18 cellular contexts compared by ENCODE assay signal in the genomic region with DNA sequence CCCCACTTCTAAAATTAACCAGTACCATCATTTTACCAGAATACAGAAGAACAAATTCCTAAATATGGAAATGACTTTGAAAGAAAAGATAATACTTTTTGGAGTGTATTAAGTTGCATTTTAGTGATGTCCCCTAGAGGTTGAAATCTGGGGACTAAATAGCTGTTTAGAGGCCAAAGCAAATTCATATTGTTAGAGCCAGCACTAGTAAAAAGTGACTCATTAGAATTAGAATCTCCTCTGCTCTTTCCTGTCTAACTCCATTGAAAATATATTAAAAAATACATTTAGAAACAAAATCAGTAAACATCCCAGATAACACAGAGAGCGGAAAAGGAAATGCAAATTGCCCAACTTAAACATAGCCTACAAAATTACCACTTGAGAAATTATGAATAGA.
"Had no signal": no experiment of that assay in that cellular context is flagged by ENCODE, and none has a peak within 500 bp of the region (broad histone marks: within the 10 kb centered on the region; RNA-seq: fewer than 3 reads in every experiment).

No MANE protein-coding gene starts in this region.

- H3K27ac Mint-ChIP-seq: activated CD4-positive, alpha-beta T cell treated with anti-CD3 and anti-CD28 coated beads, Interleukin-2, amount 10 ng/mL, durations not matched to agents 7 days and 5 days; activated CD8-positive, alpha-beta T cell treated with anti-CD3 and anti-CD28 coated beads, Interleukin-2, amount 10 ng/mL, durations not matched to agents 7 days and 5 days; activated naive CD4-positive, alpha-beta T cell treated with anti-CD3 and anti-CD28 coated beads, Interleukin-2, amount 50 U/mL, for 24 hours; activated T-cell treated with anti-CD3 and anti-CD28 coated beads, Interleukin-2, amount 50 U/mL, for 24 hours; immature natural killer cell; progenitor cell of endocrine pancreas; stimulated activated naive CD8-positive, alpha-beta T cell treated with anti-CD3 and anti-CD28 coated beads, Interleukin-15, amount 100 ng/mL, for 72 hours had no signal

- H3K4me3 Mint-ChIP-seq: activated CD4-positive, alpha-beta T cell treated with anti-CD3 and anti-CD28 coated beads, Interleukin-2, amount 10 ng/mL, durations not matched to agents 7 days and 5 days; activated CD8-positive, alpha-beta T cell treated with anti-CD3 and anti-CD28 coated beads, Interleukin-2, amount 10 ng/mL, durations not matched to agents 7 days and 5 days; activated naive CD4-positive, alpha-beta T cell treated with anti-CD3 and anti-CD28 coated beads, Interleukin-2, amount 50 U/mL, for 24 hours; activated T-cell treated with anti-CD3 and anti-CD28 coated beads, Interleukin-2, amount 50 U/mL, for 24 hours; immature natural killer cell; nephron; stimulated activated naive CD8-positive, alpha-beta T cell treated with anti-CD3 and anti-CD28 coated beads, Interleukin-15, amount 100 ng/mL, for 72 hours had no signal

- H3K9me3 Mint-ChIP-seq: nephron had no signal

- H3K9me3 ChIP-seq: adrenal gland, suprapubic skin had no signal

- DNase-seq: activated CD4-positive, alpha-beta T cell treated with anti-CD3 and anti-CD28 coated beads, Interleukin-2, amount 10 ng/mL, durations not matched to agents 7 days and 5 days; activated CD8-positive, alpha-beta T cell treated with anti-CD3 and anti-CD28 coated beads, Interleukin-2, amount 10 ng/mL, durations not matched to agents 7 days and 5 days; activated T-cell treated with anti-CD3 and anti-CD28 coated beads, Interleukin-2, amount 50 U/mL, for 24 hours; adrenal gland; cerebellar nuclear complex; effector CD4-positive, alpha-beta T cell; immature natural killer cell; nucleus accumbens; stimulated activated CD4-positive, alpha-beta T cell treated with anti-CD3 and anti-CD28 coated beads, Interleukin-15, amount 100 ng/mL, for 24 hours; stimulated activated CD4-positive, alpha-beta T cell treated with anti-CD3 and anti-CD28 coated beads, Interleukin-2, amount 100 ng/mL, for 48 hours; stimulated activated naive CD8-positive, alpha-beta T cell treated with anti-CD3 and anti-CD28 coated beads, Interleukin-15, amount 100 ng/mL, for 72 hours; trophoblast cell had no signal

- FAIRE-seq: bronchial epithelial cell had no signal

- H3K4me1 Mint-ChIP-seq: activated CD4-positive, alpha-beta T cell treated with anti-CD3 and anti-CD28 coated beads, Interleukin-2, amount 10 ng/mL, durations not matched to agents 7 days and 5 days; activated naive CD4-positive, alpha-beta T cell treated with anti-CD3 and anti-CD28 coated beads, Interleukin-2, amount 50 U/mL, for 24 hours; immature natural killer cell; stimulated activated naive CD8-positive, alpha-beta T cell treated with anti-CD3 and anti-CD28 coated beads, Interleukin-15, amount 100 ng/mL, for 72 hours had no signal

- H3K4me3 ChIP-seq: adrenal gland, skin epidermis, suprapubic skin had no signal

- H3K27me3 ChIP-seq: adrenal gland, suprapubic skin had no signal

- H3K4me1 ChIP-seq: adrenal gland, suprapubic skin had no signal

- H3K27me3 Mint-ChIP-seq: activated CD4-positive, alpha-beta T cell treated with anti-CD3 and anti-CD28 coated beads, Interleukin-2, amount 10 ng/mL, durations not matched to agents 7 days and 5 days; activated naive CD4-positive, alpha-beta T cell treated with anti-CD3 and anti-CD28 coated beads, Interleukin-2, amount 50 U/mL, for 24 hours; activated T-cell treated with anti-CD3 and anti-CD28 coated beads, Interleukin-2, amount 50 U/mL, for 24 hours; progenitor cell of endocrine pancreas; stimulated activated naive CD8-positive, alpha-beta T cell treated with anti-CD3 and anti-CD28 coated beads, Interleukin-15, amount 100 ng/mL, for 72 hours had no signal

- H3K36me3 ChIP-seq: adrenal gland, suprapubic skin had no signal

- ATAC-seq: activated CD8-positive, alpha-beta T cell treated with anti-CD3 and anti-CD28 coated beads, Interleukin-2, amount 10 ng/mL, durations not matched to agents 7 days and 5 days; stimulated activated naive CD8-positive, alpha-beta T cell treated with anti-CD3 and anti-CD28 coated beads, Interleukin-15, amount 100 ng/mL, for 72 hours had no signal

- H3K27ac ChIP-seq: adrenal gland, suprapubic skin had no signal

- H3K36me3 Mint-ChIP-seq: activated naive CD4-positive, alpha-beta T cell treated with anti-CD3 and anti-CD28 coated beads, Interleukin-2, amount 50 U/mL, for 24 hours had no signal
